ENCODE assay signal across 1 cellular context in genomic region chr3:105866656-105867653, GRCh38.
A peak's percentile ranks its signal among the peaks of the same experiment; 100 is the strongest.
TF ChIP-seq lines count a peak whose summit lies in the region.

No MANE protein-coding gene starts in this region.

TF ChIP-seq in HepG2, 621 proteins besides CTCF, POLR2A, EP300 and RAD21 (continued from another document and continues in another):
- TF ChIP-seq, protein P1, sequence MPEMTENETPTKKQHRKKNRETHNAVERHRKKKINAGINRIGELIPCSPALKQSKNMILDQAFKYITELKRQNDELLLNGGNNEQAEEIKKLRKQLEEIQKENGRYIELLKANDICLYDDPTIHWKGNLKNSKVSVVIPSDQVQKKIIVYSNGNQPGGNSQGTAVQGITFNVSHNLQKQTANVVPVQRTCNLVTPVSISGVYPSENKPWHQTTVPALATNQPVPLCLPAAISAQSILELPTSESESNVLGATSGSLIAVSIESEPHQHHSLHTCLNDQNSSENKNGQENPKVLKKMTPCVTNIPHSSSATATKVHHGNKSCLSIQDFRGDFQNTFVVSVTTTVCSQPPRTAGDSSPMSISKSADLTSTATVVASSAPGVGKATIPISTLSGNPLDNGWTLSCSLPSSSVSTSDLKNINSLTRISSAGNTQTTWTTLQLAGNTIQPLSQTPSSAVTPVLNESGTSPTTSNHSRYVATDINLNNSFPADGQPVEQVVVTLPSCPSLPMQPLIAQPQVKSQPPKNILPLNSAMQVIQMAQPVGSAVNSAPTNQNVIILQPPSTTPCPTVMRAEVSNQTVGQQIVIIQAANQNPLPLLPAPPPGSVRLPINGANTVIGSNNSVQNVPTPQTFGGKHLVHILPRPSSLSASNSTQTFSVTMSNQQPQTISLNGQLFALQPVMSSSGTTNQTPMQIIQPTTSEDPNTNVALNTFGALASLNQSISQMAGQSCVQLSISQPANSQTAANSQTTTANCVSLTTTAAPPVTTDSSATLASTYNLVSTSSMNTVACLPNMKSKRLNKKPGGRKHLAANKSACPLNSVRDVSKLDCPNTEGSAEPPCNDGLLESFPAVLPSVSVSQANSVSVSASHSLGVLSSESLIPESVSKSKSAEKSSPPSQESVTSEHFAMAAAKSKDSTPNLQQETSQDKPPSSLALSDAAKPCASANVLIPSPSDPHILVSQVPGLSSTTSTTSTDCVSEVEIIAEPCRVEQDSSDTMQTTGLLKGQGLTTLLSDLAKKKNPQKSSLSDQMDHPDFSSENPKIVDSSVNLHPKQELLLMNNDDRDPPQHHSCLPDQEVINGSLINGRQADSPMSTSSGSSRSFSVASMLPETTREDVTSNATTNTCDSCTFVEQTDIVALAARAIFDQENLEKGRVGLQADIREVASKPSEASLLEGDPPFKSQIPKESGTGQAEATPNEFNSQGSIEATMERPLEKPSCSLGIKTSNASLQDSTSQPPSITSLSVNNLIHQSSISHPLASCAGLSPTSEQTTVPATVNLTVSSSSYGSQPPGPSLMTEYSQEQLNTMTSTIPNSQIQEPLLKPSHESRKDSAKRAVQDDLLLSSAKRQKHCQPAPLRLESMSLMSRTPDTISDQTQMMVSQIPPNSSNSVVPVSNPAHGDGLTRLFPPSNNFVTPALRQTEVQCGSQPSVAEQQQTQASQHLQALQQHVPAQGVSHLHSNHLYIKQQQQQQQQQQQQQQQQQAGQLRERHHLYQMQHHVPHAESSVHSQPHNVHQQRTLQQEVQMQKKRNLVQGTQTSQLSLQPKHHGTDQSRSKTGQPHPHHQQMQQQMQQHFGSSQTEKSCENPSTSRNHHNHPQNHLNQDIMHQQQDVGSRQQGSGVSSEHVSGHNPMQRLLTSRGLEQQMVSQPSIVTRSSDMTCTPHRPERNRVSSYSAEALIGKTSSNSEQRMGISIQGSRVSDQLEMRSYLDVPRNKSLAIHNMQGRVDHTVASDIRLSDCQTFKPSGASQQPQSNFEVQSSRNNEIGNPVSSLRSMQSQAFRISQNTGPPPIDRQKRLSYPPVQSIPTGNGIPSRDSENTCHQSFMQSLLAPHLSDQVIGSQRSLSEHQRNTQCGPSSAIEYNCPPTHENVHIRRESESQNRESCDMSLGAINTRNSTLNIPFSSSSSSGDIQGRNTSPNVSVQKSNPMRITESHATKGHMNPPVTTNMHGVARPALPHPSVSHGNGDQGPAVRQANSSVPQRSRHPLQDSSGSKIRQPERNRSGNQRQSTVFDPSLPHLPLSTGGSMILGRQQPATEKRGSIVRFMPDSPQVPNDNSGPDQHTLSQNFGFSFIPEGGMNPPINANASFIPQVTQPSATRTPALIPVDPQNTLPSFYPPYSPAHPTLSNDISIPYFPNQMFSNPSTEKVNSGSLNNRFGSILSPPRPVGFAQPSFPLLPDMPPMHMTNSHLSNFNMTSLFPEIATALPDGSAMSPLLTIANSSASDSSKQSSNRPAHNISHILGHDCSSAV (CRISPR knock-in tag; IDR thresholded peaks at IDR 0.05; ENCODE audit: borderline replicate concordance): no peak
- TF ChIP-seq ZMYM4 (CRISPR knock-in tag; IDR thresholded peaks at IDR 0.05) (no peak), ATF7 (IDR thresholded peaks at IDR 0.05) (no peak), ATF7 (CRISPR knock-in tag; IDR thresholded peaks at IDR 0.05) (no peak), TSC22D2 (CRISPR knock-in tag; IDR thresholded peaks at IDR 0.05; ENCODE audit: borderline replicate concordance) (no peak), DMAP1 (CRISPR knock-in tag; IDR thresholded peaks at IDR 0.05) (peak; percentile 26; the same call in 1 of the 2 replicates), POGZ (CRISPR knock-in tag; IDR thresholded peaks at IDR 0.05) (0 out of 2 replicates have a peak, but pooled peaks have one; percentile 22), SIX1 (CRISPR knock-in tag; IDR thresholded peaks at IDR 0.05; ENCODE audit: borderline replicate concordance) (peak; percentile 29; the same call in 1 of the 2 replicates), HNF4G (IDR thresholded peaks at IDR 0.05; ENCODE audit: borderline replicate concordance, low read depth, low read length) (peak; percentile 22; the same call in 1 of the 2 replicates), HNF4G (CRISPR knock-in tag; IDR thresholded peaks at IDR 0.05; ENCODE audit: borderline replicate concordance, low read depth) (no peak), ZNF780A (CRISPR knock-in tag; IDR thresholded peaks at IDR 0.05) (no peak), THRA (CRISPR knock-in tag; IDR thresholded peaks at IDR 0.05; ENCODE audit: borderline replicate concordance) (0 out of 2 replicates have a peak, but pooled peaks have one; percentile 28), MED1 (CRISPR knock-in tag; IDR thresholded peaks at IDR 0.05) (peak; percentile 39; the same call in 1 of the 2 replicates), ZNF207 (IDR thresholded peaks at IDR 0.05; ENCODE audit: borderline replicate concordance) (no peak), CREM (IDR thresholded peaks at IDR 0.05) (peak; percentile 28), CREM (CRISPR knock-in tag; IDR thresholded peaks at IDR 0.05) (no peak), SOX5 (CRISPR knock-in tag; IDR thresholded peaks at IDR 0.05; ENCODE audit: borderline replicate concordance) (peak; percentile 91; the same call in 1 of the 2 replicates), HOXA3 (CRISPR knock-in tag; IDR thresholded peaks at IDR 0.05) (no peak), ZNF142 (CRISPR knock-in tag; IDR thresholded peaks at IDR 0.05) (no peak), HMG20A (CRISPR knock-in tag; IDR thresholded peaks at IDR 0.05; ENCODE audit: borderline replicate concordance) (0 out of 2 replicates have a peak, but pooled peaks have one; percentile 18), GATAD2A (CRISPR knock-in tag; IDR thresholded peaks at IDR 0.05) (peak; percentile 38; the same call in 1 of the 2 replicates), RARA (CRISPR knock-in tag; IDR thresholded peaks at IDR 0.05) (peak; percentile 70), ZMAT5 (CRISPR knock-in tag; IDR thresholded peaks at IDR 0.05; ENCODE audit: borderline replicate concordance, low read depth) (no peak), ZNF629 (CRISPR knock-in tag; conservative IDR thresholded peaks at IDR 0.05) (no peak), TCF7 (IDR thresholded peaks at IDR 0.05; ENCODE audit: low read depth) (no peak), ARID2 (CRISPR knock-in tag; IDR thresholded peaks at IDR 0.05; ENCODE audit: borderline replicate concordance) (no peak), ZNF224 (CRISPR knock-in tag; IDR thresholded peaks at IDR 0.05) (no peak), PPARG (CRISPR knock-in tag; conservative IDR thresholded peaks at IDR 0.05) (peak; percentile 55; the same call in 1 of the 2 replicates), EHMT2 (IDR thresholded peaks at IDR 0.05; ENCODE audit: borderline replicate concordance, low read depth, low read length) (0 out of 2 replicates have a peak, but pooled peaks have one; percentile 20), FOXP1 (IDR thresholded peaks at IDR 0.05) (no peak), FOXP1 (CRISPR knock-in tag; IDR thresholded peaks at IDR 0.05) (peak; percentile 70; the same call in 1 of the 2 replicates), MLLT10 (CRISPR knock-in tag; IDR thresholded peaks at IDR 0.05) (no peak), ZFP1 (CRISPR knock-in tag; IDR thresholded peaks at IDR 0.05) (no peak), ZNF331 (CRISPR knock-in tag; IDR thresholded peaks at IDR 0.05) (peak; percentile 21; the same call in 1 of the 2 replicates), PITX1 (CRISPR knock-in tag; IDR thresholded peaks at IDR 0.05) (no peak), ZSCAN30 (CRISPR knock-in tag; IDR thresholded peaks at IDR 0.05) (no peak), ZFP41 (CRISPR knock-in tag; IDR thresholded peaks at IDR 0.05; ENCODE audit: borderline replicate concordance) (no peak)
- TF ChIP-seq, protein P2, sequence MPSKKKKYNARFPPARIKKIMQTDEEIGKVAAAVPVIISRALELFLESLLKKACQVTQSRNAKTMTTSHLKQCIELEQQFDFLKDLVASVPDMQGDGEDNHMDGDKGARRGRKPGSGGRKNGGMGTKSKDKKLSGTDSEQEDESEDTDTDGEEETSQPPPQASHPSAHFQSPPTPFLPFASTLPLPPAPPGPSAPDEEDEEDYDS (CRISPR knock-in tag; IDR thresholded peaks at IDR 0.05): 0 out of 2 replicates have a peak, but pooled peaks have one; percentile 17
- TF ChIP-seq, protein P3, sequence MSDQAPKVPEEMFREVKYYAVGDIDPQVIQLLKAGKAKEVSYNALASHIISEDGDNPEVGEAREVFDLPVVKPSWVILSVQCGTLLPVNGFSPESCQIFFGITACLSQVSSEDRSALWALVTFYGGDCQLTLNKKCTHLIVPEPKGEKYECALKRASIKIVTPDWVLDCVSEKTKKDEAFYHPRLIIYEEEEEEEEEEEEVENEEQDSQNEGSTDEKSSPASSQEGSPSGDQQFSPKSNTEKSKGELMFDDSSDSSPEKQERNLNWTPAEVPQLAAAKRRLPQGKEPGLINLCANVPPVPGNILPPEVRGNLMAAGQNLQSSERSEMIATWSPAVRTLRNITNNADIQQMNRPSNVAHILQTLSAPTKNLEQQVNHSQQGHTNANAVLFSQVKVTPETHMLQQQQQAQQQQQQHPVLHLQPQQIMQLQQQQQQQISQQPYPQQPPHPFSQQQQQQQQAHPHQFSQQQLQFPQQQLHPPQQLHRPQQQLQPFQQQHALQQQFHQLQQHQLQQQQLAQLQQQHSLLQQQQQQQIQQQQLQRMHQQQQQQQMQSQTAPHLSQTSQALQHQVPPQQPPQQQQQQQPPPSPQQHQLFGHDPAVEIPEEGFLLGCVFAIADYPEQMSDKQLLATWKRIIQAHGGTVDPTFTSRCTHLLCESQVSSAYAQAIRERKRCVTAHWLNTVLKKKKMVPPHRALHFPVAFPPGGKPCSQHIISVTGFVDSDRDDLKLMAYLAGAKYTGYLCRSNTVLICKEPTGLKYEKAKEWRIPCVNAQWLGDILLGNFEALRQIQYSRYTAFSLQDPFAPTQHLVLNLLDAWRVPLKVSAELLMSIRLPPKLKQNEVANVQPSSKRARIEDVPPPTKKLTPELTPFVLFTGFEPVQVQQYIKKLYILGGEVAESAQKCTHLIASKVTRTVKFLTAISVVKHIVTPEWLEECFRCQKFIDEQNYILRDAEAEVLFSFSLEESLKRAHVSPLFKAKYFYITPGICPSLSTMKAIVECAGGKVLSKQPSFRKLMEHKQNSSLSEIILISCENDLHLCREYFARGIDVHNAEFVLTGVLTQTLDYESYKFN (CRISPR knock-in tag; conservative IDR thresholded peaks at IDR 0.05): peak; percentile 74
- TF ChIP-seq, protein P4, sequence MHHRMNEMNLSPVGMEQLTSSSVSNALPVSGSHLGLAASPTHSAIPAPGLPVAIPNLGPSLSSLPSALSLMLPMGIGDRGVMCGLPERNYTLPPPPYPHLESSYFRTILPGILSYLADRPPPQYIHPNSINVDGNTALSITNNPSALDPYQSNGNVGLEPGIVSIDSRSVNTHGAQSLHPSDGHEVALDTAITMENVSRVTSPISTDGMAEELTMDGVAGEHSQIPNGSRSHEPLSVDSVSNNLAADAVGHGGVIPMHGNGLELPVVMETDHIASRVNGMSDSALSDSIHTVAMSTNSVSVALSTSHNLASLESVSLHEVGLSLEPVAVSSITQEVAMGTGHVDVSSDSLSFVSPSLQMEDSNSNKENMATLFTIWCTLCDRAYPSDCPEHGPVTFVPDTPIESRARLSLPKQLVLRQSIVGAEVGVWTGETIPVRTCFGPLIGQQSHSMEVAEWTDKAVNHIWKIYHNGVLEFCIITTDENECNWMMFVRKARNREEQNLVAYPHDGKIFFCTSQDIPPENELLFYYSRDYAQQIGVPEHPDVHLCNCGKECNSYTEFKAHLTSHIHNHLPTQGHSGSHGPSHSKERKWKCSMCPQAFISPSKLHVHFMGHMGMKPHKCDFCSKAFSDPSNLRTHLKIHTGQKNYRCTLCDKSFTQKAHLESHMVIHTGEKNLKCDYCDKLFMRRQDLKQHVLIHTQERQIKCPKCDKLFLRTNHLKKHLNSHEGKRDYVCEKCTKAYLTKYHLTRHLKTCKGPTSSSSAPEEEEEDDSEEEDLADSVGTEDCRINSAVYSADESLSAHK (CRISPR knock-in tag; IDR thresholded peaks at IDR 0.05; ENCODE audit: borderline replicate concordance): no peak
